In the genomic region with DNA sequence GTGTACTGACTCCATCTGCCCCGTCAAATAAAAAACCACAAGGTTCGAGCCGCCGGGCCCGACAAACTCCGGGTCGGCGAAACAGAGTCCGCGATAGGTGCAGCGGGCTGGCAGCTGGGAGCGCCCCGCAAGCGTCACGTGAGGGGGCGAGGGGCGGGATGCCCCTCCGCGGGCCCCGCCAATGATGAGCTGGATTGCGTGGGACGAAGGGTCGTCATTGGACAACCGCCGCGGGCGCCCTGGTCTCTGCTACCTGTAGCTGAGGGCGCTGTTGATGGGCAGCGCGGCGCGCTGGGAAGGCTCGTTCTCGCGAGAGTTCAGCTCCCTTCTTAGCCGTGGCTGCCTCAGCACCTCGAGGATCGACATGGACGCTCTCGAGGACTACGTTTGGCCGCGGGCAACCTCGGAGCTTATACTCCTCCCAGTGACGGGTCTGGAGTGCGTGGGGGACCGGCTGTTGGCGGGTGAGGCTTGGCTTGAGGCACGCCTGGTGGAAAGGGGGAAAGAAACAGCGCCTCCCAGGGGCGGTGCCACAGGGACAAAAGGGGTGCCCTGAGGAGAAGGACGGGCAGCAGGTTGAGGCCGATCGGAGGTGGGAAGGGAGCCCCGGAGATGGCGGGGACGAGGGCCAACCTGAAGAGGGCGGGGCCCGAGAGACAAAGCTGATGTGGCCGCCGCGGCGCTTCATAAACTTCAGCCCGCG, we compare ENCODE assay signal across 8 cellular contexts.
DNase-seq lines count a peak whose midpoint lies in the region; ATAC-seq and FAIRE-seq lines count a peak whose summit lies in the region.

A gene with protein sequence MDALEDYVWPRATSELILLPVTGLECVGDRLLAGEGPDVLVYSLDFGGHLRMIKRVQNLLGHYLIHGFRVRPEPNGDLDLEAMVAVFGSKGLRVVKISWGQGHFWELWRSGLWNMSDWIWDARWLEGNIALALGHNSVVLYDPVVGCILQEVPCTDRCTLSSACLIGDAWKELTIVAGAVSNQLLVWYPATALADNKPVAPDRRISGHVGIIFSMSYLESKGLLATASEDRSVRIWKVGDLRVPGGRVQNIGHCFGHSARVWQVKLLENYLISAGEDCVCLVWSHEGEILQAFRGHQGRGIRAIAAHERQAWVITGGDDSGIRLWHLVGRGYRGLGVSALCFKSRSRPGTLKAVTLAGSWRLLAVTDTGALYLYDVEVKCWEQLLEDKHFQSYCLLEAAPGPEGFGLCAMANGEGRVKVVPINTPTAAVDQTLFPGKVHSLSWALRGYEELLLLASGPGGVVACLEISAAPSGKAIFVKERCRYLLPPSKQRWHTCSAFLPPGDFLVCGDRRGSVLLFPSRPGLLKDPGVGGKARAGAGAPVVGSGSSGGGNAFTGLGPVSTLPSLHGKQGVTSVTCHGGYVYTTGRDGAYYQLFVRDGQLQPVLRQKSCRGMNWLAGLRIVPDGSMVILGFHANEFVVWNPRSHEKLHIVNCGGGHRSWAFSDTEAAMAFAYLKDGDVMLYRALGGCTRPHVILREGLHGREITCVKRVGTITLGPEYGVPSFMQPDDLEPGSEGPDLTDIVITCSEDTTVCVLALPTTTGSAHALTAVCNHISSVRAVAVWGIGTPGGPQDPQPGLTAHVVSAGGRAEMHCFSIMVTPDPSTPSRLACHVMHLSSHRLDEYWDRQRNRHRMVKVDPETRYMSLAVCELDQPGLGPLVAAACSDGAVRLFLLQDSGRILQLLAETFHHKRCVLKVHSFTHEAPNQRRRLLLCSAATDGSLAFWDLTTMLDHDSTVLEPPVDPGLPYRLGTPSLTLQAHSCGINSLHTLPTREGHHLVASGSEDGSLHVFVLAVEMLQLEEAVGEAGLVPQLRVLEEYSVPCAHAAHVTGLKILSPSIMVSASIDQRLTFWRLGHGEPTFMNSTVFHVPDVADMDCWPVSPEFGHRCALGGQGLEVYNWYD (plus strand): TSS at position 324 of the 703 bp plus-strand sequence. CDS start 41 bp downstream, at position 365.

- peak; percentile 89 for FAIRE-seq in islet of Langerhans (lab: Jason Lieb, UNC)

- H3K4me3 Mint-ChIP-seq in central memory CD8-positive, alpha-beta T cell, result peak within 1 kb of the TSS; percentile 99

- H3K9me3 Mint-ChIP-seq in central memory CD8-positive, alpha-beta T cell, result no peaks in the 10 kb centered on the region

- peak within 1 kb of the TSS; percentile 97 for H3K27ac Mint-ChIP-seq in central memory CD8-positive, alpha-beta T cell (ENCODE audit: low read depth)

- ATAC-seq in GM19025 (IDR thresholded peaks at IDR 0.05; ENCODE audit: low read depth, unreplicated experiment), result peak; percentile 87
- peak; percentile 84 for ATAC-seq in HG03342 (IDR thresholded peaks at IDR 0.05; ENCODE audit: unreplicated experiment)
- ATAC-seq in central memory CD8-positive, alpha-beta T cell (replicated peaks; ENCODE audit: extremely low read depth, poor library complexity, severe bottlenecking), result peak; percentile 96

- DNase-seq in AG20443 (ENCODE audit: low spot score) (peak; percentile 97), NCI-H345 treated with DMSO at 0.1 percent for 48 hours (lab: John Stamatoyannopoulos, UW; ENCODE audit: unreplicated experiment) (peak; percentile 79)
- peak; percentile 97 for DNase-seq in activated CD4-positive, CD25-positive, alpha-beta regulatory T cell treated with anti-CD3 and anti-CD28 coated beads, Interleukin-2, amount 50 U/mL, for 16 hours (ENCODE audit: low read depth, low spot score)
- peak; percentile 86 to 95 for DNase-seq in central memory CD8-positive, alpha-beta T cell (ENCODE audit: low spot score in 2 of 2)
- peak; percentile 96 for DNase-seq in stimulated activated CD4-positive, alpha-beta T cell treated with anti-CD3 and anti-CD28 coated beads, Interleukin-12 subunit alpha, Interleukin-12 subunit beta, amount 100 ng/mL, for 4 hours

- peaks cover 26% of the 10 kb centered on the region for H3K4me1 Mint-ChIP-seq in central memory CD8-positive, alpha-beta T cell

- H3K36me3 Mint-ChIP-seq in central memory CD8-positive, alpha-beta T cell (ENCODE audit: insufficient read depth), result peaks cover 19% of the 10 kb centered on the region

- no peaks in the 10 kb centered on the region for H3K27me3 Mint-ChIP-seq in central memory CD8-positive, alpha-beta T cell

Comparison
In these comparisons a context has a peak if more than half of its experiments do, and no peak if none do; other contexts are left out.
1. Peak in every context shown above with its lines: DNase-seq and ATAC-seq.